In genomic region chr2:113169002-113169530, GRCh38 we compare ENCODE assay signal across 15 cellular contexts. TPM values are rescaled to one million over a fixed set of nuclear protein-coding genes. Genes with fewer than 3 reads are reported as not detected.
DNase-seq lines count a peak whose midpoint lies in the region; TF ChIP-seq lines count a peak whose summit lies in the region.
"Had no signal": no experiment of that assay in that cellular context is flagged by ENCODE, and none has a peak within 500 bp of the region (broad histone marks: within the 10 kb centered on the region; RNA-seq: fewer than 3 reads in every experiment).

No MANE protein-coding gene starts in this region.

- no peaks in the 10 kb centered on the region for H3K9me3 Mint-ChIP-seq in chondrocyte (ENCODE audit: low read depth)
- H3K9me3 Mint-ChIP-seq in nephron progenitor cell = no peaks in the 10 kb centered on the region

- no peak for TF ChIP-seq CTCF in chondrocyte (IDR thresholded peaks at IDR 0.05)
- no peak for TF ChIP-seq CTCF in nephron progenitor cell (IDR thresholded peaks at IDR 0.05)

- H3K27me3 Mint-ChIP-seq in chondrocyte (ENCODE audit: low read depth) (no peaks in the 10 kb centered on the region), nephron progenitor cell (ENCODE audit: low read depth, poor library complexity) (peaks cover 11% of the 10 kb centered on the region)

- H3K4me1 Mint-ChIP-seq in chondrocyte (ENCODE audit: low read depth) (no peaks in the 10 kb centered on the region), nephron progenitor cell (peaks cover 28% of the 10 kb centered on the region)

- H3K36me3 Mint-ChIP-seq in chondrocyte (ENCODE audit: low read depth) (no peaks in the 10 kb centered on the region), nephron progenitor cell (ENCODE audit: low read depth) (no peaks in the 10 kb centered on the region)

- H3K27ac Mint-ChIP-seq in chondrocyte (ENCODE audit: unreplicated experiment) (no peak overlapping the region), nephron progenitor cell (no peak overlapping the region)

- peak in 4 of 6 experiments; percentile 16 to 67 (median 52) for DNase-seq in stimulated activated naive CD4-positive, alpha-beta T cell (lab: John Stamatoyannopoulos, UW)
- DNase-seq in stimulated activated naive CD4-positive, alpha-beta T cell treated with Interleukin-2 at 50 U/mL for 16 hours (lab: John Stamatoyannopoulos, UW) = no peak
- DNase-seq in RPMI8226 (peak; percentile 8), chondrocyte (ENCODE audit: low spot score) (peak; percentile 8), HUDEP-2 (lab: John Stamatoyannopoulos, UW; ENCODE audit: unreplicated experiment in 76 of 76) (no peak), nephron progenitor cell (no peak), cerebellar cortex (ENCODE audit: low spot score) (no peak), NCI-H1930 (lab: John Stamatoyannopoulos, UW) (no peak)
- DNase-seq: activated CD4-positive, CD25-positive, alpha-beta regulatory T cell; amniotic stem cell; NCI-H2029; NCI-H774; SJCRH30; stimulated activated CD4-positive, alpha-beta T cell treated with anti-CD3 and anti-CD28 coated beads, Interleukin-2, amount 100 ng/mL, for 48 hours had no signal

- H3K4me3 Mint-ChIP-seq in chondrocyte (ENCODE audit: unreplicated experiment) (no peak overlapping the region), nephron progenitor cell (no peak overlapping the region)

RNA-seq across cellular contexts. Expression of gene PSD4, which starts 4.7 kb away (rescaled TPM):
- total RNA-seq in chondrocyte = 5.2 to 5.5 TPM (median 5.2 TPM) in 3 replicates

RNA-seq across cellular contexts. Expression of gene IL1RN, which starts 41.7 kb away (rescaled TPM):
- total RNA-seq in chondrocyte = not detected in 3 replicates
- total RNA-seq: renal cortical epithelial cell, SJCRH30 had no signal

Comparison
In these comparisons a context has a peak if more than half of its experiments do, and no peak if none do; other contexts are left out.
1. DNase-seq: peak in stimulated activated naive CD4-positive, alpha-beta T cell (4 of 6), RPMI8226 (single experiment) and chondrocyte (single experiment); none in stimulated activated naive CD4-positive, alpha-beta T cell treated with Interleukin-2 at 50 U/mL for 16 hours (single experiment), HUDEP-2 (0 of 76), nephron progenitor cell (single experiment), cerebellar cortex (single experiment) and NCI-H1930 (0 of 2).